9 cellular contexts compared by ENCODE assay signal in the genomic region with DNA sequence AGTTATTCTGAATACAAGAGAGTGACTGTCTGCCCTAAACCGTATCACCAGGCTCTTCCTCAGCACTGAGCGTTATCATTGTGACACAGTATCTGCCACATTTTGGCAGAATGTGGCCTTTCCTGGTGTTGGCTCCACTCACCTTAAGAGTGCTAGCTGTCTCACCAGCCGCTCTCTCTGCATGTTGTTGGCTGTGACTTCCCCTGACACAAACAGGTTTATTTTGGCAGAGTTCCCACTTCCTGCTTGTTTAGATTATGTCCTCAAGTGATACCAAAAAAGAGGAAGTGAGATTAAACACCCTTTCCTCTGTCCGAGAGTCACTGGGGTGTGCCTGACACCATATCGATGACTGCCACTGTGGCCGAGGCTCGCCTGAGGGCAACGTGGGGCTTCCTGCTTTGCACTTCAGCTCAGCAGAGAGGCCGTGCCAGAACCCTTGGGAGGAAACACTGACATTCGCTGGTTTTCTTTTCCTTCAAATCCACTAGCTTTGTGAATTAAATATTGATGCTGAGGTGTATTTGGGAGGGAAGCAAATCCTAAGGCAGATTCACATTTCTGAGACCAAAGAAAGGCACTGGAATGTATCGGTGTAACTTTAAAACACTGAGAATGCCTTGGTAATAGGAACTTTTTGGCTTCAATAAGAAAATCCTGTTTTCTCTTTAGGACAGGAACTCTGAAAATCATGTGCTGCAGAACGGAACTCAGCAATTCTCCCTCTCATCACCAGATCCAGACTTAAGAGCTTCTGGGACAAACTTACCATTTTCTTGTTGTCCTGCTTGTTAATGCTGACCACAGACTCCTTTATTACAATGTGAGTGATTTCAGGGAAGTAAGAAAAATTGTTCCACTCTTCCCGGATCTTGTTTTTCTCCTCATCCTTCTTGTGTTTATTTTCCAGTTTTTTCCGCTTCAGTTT.
A peak's percentile ranks its signal among the peaks of the same experiment; 100 is the strongest.
DNase-seq lines count a peak whose midpoint lies in the region; ATAC-seq and TF ChIP-seq lines count a peak whose summit lies in the region.
"Had no signal": no experiment of that assay in that cellular context is flagged by ENCODE, and none has a peak within 500 bp of the region (broad histone marks: within the 10 kb centered on the region; RNA-seq: fewer than 3 reads in every experiment).

No MANE protein-coding gene starts in this region.

- peak overlapping the region; percentile 6 for H3K4me2 ChIP-seq in PC-3 (ENCODE audit: low read length)

- TF ChIP-seq CTCF in PC-3 (conservative IDR thresholded peaks at IDR 0.05; ENCODE audit: low read depth, low read length) (no peak), lower lobe of right lung (IDR thresholded peaks at IDR 0.05) (no peak), foreskin keratinocyte (conservative IDR thresholded peaks at IDR 0.05) (no peak)

- POLR2A ChIA-PET in PC-3 (lab: Charles Lee; ENCODE audit: unreplicated experiment) = no interaction called here

- peak overlapping the region; percentile 16 for H3K4me3 Mint-ChIP-seq in activated naive CD4-positive, alpha-beta T cell treated with anti-CD3 and anti-CD28 coated beads, Interleukin-2, amount 50 U/mL, for 24 hours
- no peak overlapping the region for H3K4me3 Mint-ChIP-seq in stimulated activated naive CD8-positive, alpha-beta T cell treated with anti-CD3 and anti-CD28 coated beads, Interleukin-15, amount 100 ng/mL, for 72 hours

- peaks cover 44% of the 10 kb centered on the region for H3K4me1 Mint-ChIP-seq in activated naive CD4-positive, alpha-beta T cell treated with anti-CD3 and anti-CD28 coated beads, Interleukin-2, amount 50 U/mL, for 24 hours
- peaks cover 32% of the 10 kb centered on the region for H3K4me1 Mint-ChIP-seq in stimulated activated naive CD8-positive, alpha-beta T cell treated with anti-CD3 and anti-CD28 coated beads, Interleukin-15, amount 100 ng/mL, for 72 hours

- H4K20me1 ChIP-seq in PC-3 (ENCODE audit: low read length) = no peaks in the 10 kb centered on the region

- DNase-seq in NCI-H1105 treated with DMSO at 0.1 percent for 48 hours (lab: John Stamatoyannopoulos, UW) = peak; percentile 2
- no peak for DNase-seq in NCI-H1105 (lab: John Stamatoyannopoulos, UW)
- DNase-seq in PC-3 = peak; percentile 84
- peak; percentile 81 for DNase-seq in lower lobe of right lung
- DNase-seq in stimulated activated naive CD8-positive, alpha-beta T cell treated with anti-CD3 and anti-CD28 coated beads, Interleukin-15, amount 100 ng/mL, for 72 hours = peak in 1 of 2 donors; percentile 53
- no peak for DNase-seq in foreskin keratinocyte

- H3K9me2 ChIP-seq in PC-3 (replicated peaks; ENCODE audit: low read length) = no peaks in the 10 kb centered on the region

- H3K27me3 ChIP-seq in PC-3 (ENCODE audit: low read length) (no peaks in the 10 kb centered on the region), lower lobe of right lung (ENCODE audit: low read depth) (no peaks in the 10 kb centered on the region), foreskin keratinocyte (no peaks in the 10 kb centered on the region)

- no peak overlapping the region for H3K9ac ChIP-seq in PC-3 (ENCODE audit: low read length)

- CTCF ChIA-PET in PC-3 (lab: Charles Lee) = interaction anchor here (0.5 kb wide), 1 partner anchor 79 kb away, joined by 3 read pairs; no protein-coding TSS in a partner anchor

- no peaks in the 10 kb centered on the region for H3K27me3 Mint-ChIP-seq in activated naive CD4-positive, alpha-beta T cell treated with anti-CD3 and anti-CD28 coated beads, Interleukin-2, amount 50 U/mL, for 24 hours
- H3K27me3 Mint-ChIP-seq in stimulated activated naive CD8-positive, alpha-beta T cell treated with anti-CD3 and anti-CD28 coated beads, Interleukin-15, amount 100 ng/mL, for 72 hours = no peaks in the 10 kb centered on the region

- peaks cover 5% of the 10 kb centered on the region; the same call in 1 of the 2 replicates for H3K36me3 ChIP-seq in PC-3 (ENCODE audit: low read depth, low read length)
- H3K36me3 ChIP-seq in lower lobe of right lung = peaks cover 78% of the 10 kb centered on the region

- BruUV-seq in PC-3 (replicated peaks; lab: Mats Ljungman, UMichigan) = no TSS peak

- no peaks in the 10 kb centered on the region for H3F3A ChIP-seq in PC-3 (ENCODE audit: low read length, unreplicated experiment)

- H3K9me3 ChIP-seq in PC-3 (ENCODE audit: low read length) = no peaks in the 10 kb centered on the region
- H3K9me3 ChIP-seq in lower lobe of right lung = no peaks in the 10 kb centered on the region

- no peak overlapping the region for H2AFZ ChIP-seq in PC-3 (ENCODE audit: low read length)

- H3K27ac ChIP-seq in PC-3 (ENCODE audit: low read length) (peak overlapping the region; percentile 44), lower lobe of right lung (peak overlapping the region; percentile 51), foreskin keratinocyte (no peak overlapping the region)
- H3K27ac ChIP-seq: 22Rv1 had no signal

- peak overlapping the region; percentile 82 for H3K27ac Mint-ChIP-seq in activated naive CD4-positive, alpha-beta T cell treated with anti-CD3 and anti-CD28 coated beads, Interleukin-2, amount 50 U/mL, for 24 hours
- H3K27ac Mint-ChIP-seq in stimulated activated naive CD8-positive, alpha-beta T cell treated with anti-CD3 and anti-CD28 coated beads, Interleukin-15, amount 100 ng/mL, for 72 hours = peak overlapping the region; percentile 23 to 72

- no peaks in the 10 kb centered on the region for H3K9me3 Mint-ChIP-seq in activated naive CD4-positive, alpha-beta T cell treated with anti-CD3 and anti-CD28 coated beads, Interleukin-2, amount 50 U/mL, for 24 hours
- H3K9me3 Mint-ChIP-seq in stimulated activated naive CD8-positive, alpha-beta T cell treated with anti-CD3 and anti-CD28 coated beads, Interleukin-15, amount 100 ng/mL, for 72 hours = no peaks in the 10 kb centered on the region

- peaks cover 27% of the 10 kb centered on the region for H3K36me3 Mint-ChIP-seq in activated naive CD4-positive, alpha-beta T cell treated with anti-CD3 and anti-CD28 coated beads, Interleukin-2, amount 50 U/mL, for 24 hours

- H3K79me2 ChIP-seq in PC-3 (ENCODE audit: low read length) = no peaks in the 10 kb centered on the region

- H3K4me1 ChIP-seq in PC-3 (ENCODE audit: insufficient read depth, low read length) (peaks cover 17% of the 10 kb centered on the region), lower lobe of right lung (peaks cover 34% of the 10 kb centered on the region), foreskin keratinocyte (no peaks in the 10 kb centered on the region)

- peak; percentile 100 for ATAC-seq in HG03045 (IDR thresholded peaks at IDR 0.05; ENCODE audit: unreplicated experiment)
- peak; percentile 90 for ATAC-seq in PC-3
- ATAC-seq in lower lobe of right lung = peak; percentile 89 to 92
- ATAC-seq in stimulated activated naive CD8-positive, alpha-beta T cell treated with anti-CD3 and anti-CD28 coated beads, Interleukin-15, amount 100 ng/mL, for 72 hours = peak; percentile 92
- ATAC-seq in foreskin keratinocyte = no peak

- H3K4me3 ChIP-seq in PC-3 (ENCODE audit: low read length) (no peak overlapping the region), lower lobe of right lung (peak overlapping the region; percentile 1)

- intact Hi-C loops in PC-3 (cut with micrococcal nuclease) = loop anchor here (5.0 kb wide), 1 partner anchor 178 kb away; no protein-coding TSS in a partner anchor
- intact Hi-C loops in lower lobe of right lung (cut with DNase I) = no loop called here

Comparison
In these comparisons a context has a peak if more than half of its experiments do, and no peak if none do; other contexts are left out.
1. DNase-seq: peak in NCI-H1105 treated with DMSO at 0.1 percent for 48 hours (single experiment), PC-3 (single experiment) and lower lobe of right lung (single experiment); none in NCI-H1105 (single experiment) and foreskin keratinocyte (0 of 2).